Comparison of ENCODE assay signal across 17 cellular contexts in genomic region chr3:12275974-12276373, GRCh38. TPM values are rescaled to one million over a fixed set of nuclear protein-coding genes. Genes with fewer than 3 reads are reported as not detected.
A peak's percentile ranks its signal among the peaks of the same experiment; 100 is the strongest.
DNase-seq lines count a peak whose midpoint lies in the region; ATAC-seq and TF ChIP-seq lines count a peak whose summit lies in the region.
"Had no signal": no experiment of that assay in that cellular context is flagged by ENCODE, and none has a peak within 500 bp of the region (broad histone marks: within the 10 kb centered on the region; RNA-seq: fewer than 3 reads in every experiment).

No MANE protein-coding gene starts in this region.

- H3K9me3 Mint-ChIP-seq in mesothelial cell of epicardium (no peaks in the 10 kb centered on the region), GM23338 (no peaks in the 10 kb centered on the region)
- H3K9me3 Mint-ChIP-seq: CD4-positive, CD25-positive, alpha-beta regulatory T cell; CD8-positive, alpha-beta T cell had no signal

- TF ChIP-seq CTCF in HEK293 (tag by site-specific recombination; IDR thresholded peaks at IDR 0.05) (no peak), mesothelial cell of epicardium (IDR thresholded peaks at IDR 0.05; ENCODE audit: unreplicated experiment) (no peak), GM23338 (conservative IDR thresholded peaks at IDR 0.05; ENCODE audit: low read depth in 2 of 2) (no peak)

- H3K36me3 Mint-ChIP-seq in T-helper 17 cell (ENCODE audit: low read depth) (peaks cover 2% of the 10 kb centered on the region), mesothelial cell of epicardium (no peaks in the 10 kb centered on the region), GM23338 (ENCODE audit: low read depth) (no peaks in the 10 kb centered on the region)
- H3K36me3 Mint-ChIP-seq: CD8-positive, alpha-beta T cell had no signal

- H3K9me2 ChIP-seq in GM23338 (ENCODE audit: insufficient read depth): peaks cover 4% of the 10 kb centered on the region; the same call in 1 of the 2 replicates

- no peaks in the 10 kb centered on the region for H3K4me1 Mint-ChIP-seq in T-helper 17 cell
- peaks cover 27% of the 10 kb centered on the region for H3K4me1 Mint-ChIP-seq in mesothelial cell of epicardium
- H3K4me1 Mint-ChIP-seq in GM23338: no peaks in the 10 kb centered on the region; the same call in 2 of the 3 replicates
- H3K4me1 Mint-ChIP-seq: CD4-positive, CD25-positive, alpha-beta regulatory T cell had no signal

- H3K4me3 ChIP-seq in ACC112 (ENCODE audit: low read depth, low read length) (no peak overlapping the region), HEK293 (ENCODE audit: low read depth, low read length) (no peak overlapping the region), GM23338 (no peak overlapping the region)
- H3K4me3 ChIP-seq: BLaER1, HAP-1 had no signal

- POLR2A ChIA-PET in HEK293 (lab: Yijun Ruan, JAX): no interaction called here

- H3K27me3 Mint-ChIP-seq in T-helper 17 cell: peaks cover 22% of the 10 kb centered on the region
- no peaks in the 10 kb centered on the region for H3K27me3 Mint-ChIP-seq in mesothelial cell of epicardium (ENCODE audit: low read depth)
- no peaks in the 10 kb centered on the region for H3K27me3 Mint-ChIP-seq in GM23338 (ENCODE audit: insufficient read depth, low read depth, poor library complexity)

- no peaks in the 10 kb centered on the region for H3F3A ChIP-seq in GM23338 (replicated peaks; ENCODE audit: low read depth)

- H3K4me3 Mint-ChIP-seq in T-helper 17 cell (no peak overlapping the region), mesothelial cell of epicardium (no peak overlapping the region), GM23338 (no peak overlapping the region)
- H3K4me3 Mint-ChIP-seq: B cell; CD4-positive, CD25-positive, alpha-beta regulatory T cell; CD8-positive, alpha-beta T cell had no signal

- no peaks in the 10 kb centered on the region for H4K20me1 ChIP-seq in GM23338 (replicated peaks; ENCODE audit: insufficient read depth)
- H4K20me1 ChIP-seq: BLaER1 had no signal

- H3K27me3 ChIP-seq in ACC112 (ENCODE audit: insufficient read depth, low read length): no peaks in the 10 kb centered on the region
- H3K27me3 ChIP-seq in GM23338 (ENCODE audit: insufficient read depth): no peaks in the 10 kb centered on the region
- H3K27me3 ChIP-seq: BLaER1 had no signal

- DNase-seq in T-helper 17 cell (no peak), mesothelial cell of epicardium (ENCODE audit: low spot score in 2 of 2, unreplicated experiment in 2 of 2) (no peak), GM23338 (ENCODE audit: low spot score) (no peak), retina (no peak)
- DNase-seq: CD4-positive, CD25-positive, alpha-beta regulatory T cell; CD8-positive, alpha-beta T cell; DMS53; DMS79 treated with DMSO at 0.1 percent for 48 hours; GF-D8; GOT3 had no signal

- H3K27ac ChIP-seq in ACC112 (ENCODE audit: low read depth, low read length): no peak overlapping the region
- H3K27ac ChIP-seq in HEK293 (ENCODE audit: extremely low read depth, low read depth, low read length): no peak overlapping the region
- no peak overlapping the region for H3K27ac ChIP-seq in GM23338 (ENCODE audit: low read depth)
- H3K27ac ChIP-seq: BLaER1, C4-2B had no signal

- H3K79me2 ChIP-seq in ACC112 (ENCODE audit: control insufficient read depth, insufficient read depth, low read length, unreplicated experiment): no peaks in the 10 kb centered on the region
- H3K79me2 ChIP-seq in GM23338 (replicated peaks; ENCODE audit: insufficient read depth): no peaks in the 10 kb centered on the region

- H3K27ac Mint-ChIP-seq in T-helper 17 cell (peak overlapping the region; percentile 19), mesothelial cell of epicardium (peak overlapping the region; percentile 49), GM23338 (no peak overlapping the region)
- H3K27ac Mint-ChIP-seq: B cell; CD4-positive, CD25-positive, alpha-beta regulatory T cell; CD8-positive, alpha-beta T cell had no signal

- peak overlapping the region; percentile 43 for H2AFZ ChIP-seq in ACC112 (ENCODE audit: low read length, unreplicated experiment)
- no peak overlapping the region for H2AFZ ChIP-seq in GM23338

- H3K9me3 ChIP-seq in HEK293 (ENCODE audit: control insufficient read depth, insufficient read depth, low read depth, low read length) (no peaks in the 10 kb centered on the region), T-helper 17 cell (ENCODE audit: control insufficient read depth, low read length, poor library complexity, severe bottlenecking) (no peaks in the 10 kb centered on the region)
- H3K9me3 ChIP-seq: BLaER1, HAP-1 had no signal

- no peaks in the 10 kb centered on the region for H3K36me3 ChIP-seq in ACC112 (ENCODE audit: insufficient read depth, low read length)
- no peaks in the 10 kb centered on the region; a peak in 1 of 3 replicates for H3K36me3 ChIP-seq in HEK293 (ENCODE audit: control insufficient read depth in 2 of 2, insufficient read depth in 1 of 2, low read length in 2 of 2)
- no peaks in the 10 kb centered on the region for H3K36me3 ChIP-seq in GM23338 (ENCODE audit: insufficient read depth)
- H3K36me3 ChIP-seq: BLaER1, HAP-1 had no signal

- CTCF ChIA-PET in HEK293 (lab: Yijun Ruan, JAX): no interaction called here

- H3K4me1 ChIP-seq in ACC112 (ENCODE audit: control insufficient read depth, insufficient read depth, low read length, unreplicated experiment) (no peaks in the 10 kb centered on the region), HEK293 (ENCODE audit: control insufficient read depth, insufficient read depth, low read length) (peaks cover 7% of the 10 kb centered on the region), GM23338 (ENCODE audit: insufficient read depth) (no peaks in the 10 kb centered on the region)
- H3K4me1 ChIP-seq: BLaER1 had no signal

- ATAC-seq in T-helper 17 cell (no peak), GM23338 (no peak)
- ATAC-seq: CD8-positive, alpha-beta T cell had no signal

- no peak overlapping the region for H3K4me2 ChIP-seq in GM23338
- H3K4me2 ChIP-seq: BLaER1 had no signal

TF ChIP-seq in HEK293, 187 proteins besides CTCF, POLR2A, EP300 and RAD21 (continues in another document):
- TF ChIP-seq BCL11A (tag by site-specific recombination; IDR thresholded peaks at IDR 0.05; ENCODE audit: low read depth): no peak
- TF ChIP-seq BCL6B (tag by site-specific recombination; IDR thresholded peaks at IDR 0.05): no peak
- no peak for TF ChIP-seq ZNF274 (IDR thresholded peaks at IDR 0.05; ENCODE audit: low read length)
- TF ChIP-seq ZNF274 (tag by site-specific recombination; IDR thresholded peaks at IDR 0.05; ENCODE audit: borderline replicate concordance): no peak
- TF ChIP-seq ZNF776 (tag by site-specific recombination; IDR thresholded peaks at IDR 0.05; ENCODE audit: borderline replicate concordance): no peak
- TF ChIP-seq ZNF292 (tag by site-specific recombination; IDR thresholded peaks at IDR 0.05; ENCODE audit: borderline replicate concordance, low read depth): no peak
- TF ChIP-seq ZNF324 (tag by site-specific recombination; IDR thresholded peaks at IDR 0.05): no peak
- no peak for TF ChIP-seq GLI4 (tag by site-specific recombination; IDR thresholded peaks at IDR 0.05)
- no peak for TF ChIP-seq ZNF654 (tag by site-specific recombination; IDR thresholded peaks at IDR 0.05; ENCODE audit: low read depth)

TF ChIP-seq in GM23338, 12 proteins besides CTCF, POLR2A, EP300 and RAD21:
- no peak for TF ChIP-seq EZH2phosphoT487 (IDR thresholded peaks at IDR 0.05; ENCODE audit: unreplicated experiment)

RNA-seq across cellular contexts. Expression of gene PPARG, which starts 12.9 kb away (rescaled TPM):
- total RNA-seq in T-helper 17 cell: 1 to 10 TPM; 1.1 to 1.2 TPM
- 10.1 to 13.3 TPM (median 11.7 TPM) in 3 replicates for total RNA-seq in mesothelial cell of epicardium
- total RNA-seq in GM23338 (2014; rRNA removed; shearing (Covaris generic)): 0.42 TPM in 1 of 2 replicates, not detected in the other
- polyA plus RNA-seq in GM23338 (2016; fragmentation: Nextera tagmentation; extraction: Ambion mirVana): 0.15 TPM in 1 of 2 replicates, not detected in the other
- total RNA-seq: CD8-positive, alpha-beta T cell; G401 had no signal
